Comparison of ENCODE assay signal across 22 cellular contexts in genomic region chr6:64838726-64839125, GRCh38.
A peak's percentile ranks its signal among the peaks of the same experiment; 100 is the strongest.
DNase-seq lines count a peak whose midpoint lies in the region; ATAC-seq and TF ChIP-seq lines count a peak whose summit lies in the region.
"Had no signal": no experiment of that assay in that cellular context is flagged by ENCODE, and none has a peak within 500 bp of the region (broad histone marks: within the 10 kb centered on the region; RNA-seq: fewer than 3 reads in every experiment).

No MANE protein-coding gene starts in this region.

- ATAC-seq in left lung = no peak
- ATAC-seq: activated T-cell treated with anti-CD3 and anti-CD28 coated beads, Interleukin-2, amount 50 U/mL, for 4 hours; natural killer cell; Panc1; stimulated activated naive CD8-positive, alpha-beta T cell treated with anti-CD3 and anti-CD28 coated beads, Interleukin-15, Interleukin-2, amounts not matched to agents 100 U/mL and 50 U/mL, for 24 hours had no signal

- H3K4me3 ChIP-seq in BE2C (ENCODE audit: low read depth, low read length) (no peak overlapping the region), fibroblast of villous mesenchyme (ENCODE audit: low read depth, low read length) (no peak overlapping the region), left lung (no peak overlapping the region)
- H3K4me3 ChIP-seq: coronary artery, GM23248, MG63, sigmoid colon, SK-N-MC, tibial artery had no signal

- H3K36me3 ChIP-seq in BE2C (no peaks in the 10 kb centered on the region), left lung (no peaks in the 10 kb centered on the region)
- H3K36me3 ChIP-seq: MG63, sigmoid colon, tibial artery had no signal

- H3K27me3 ChIP-seq in BE2C = no peaks in the 10 kb centered on the region
- H3K27me3 ChIP-seq in left lung = no peaks in the 10 kb centered on the region
- H3K27me3 ChIP-seq: MG63, sigmoid colon, tibial artery had no signal

- no peak for DNase-seq in BE2C
- peak; percentile 5 for DNase-seq in HS-27A (ENCODE audit: low read depth)
- DNase-seq in RKO (ENCODE audit: low spot score) = peak; percentile 34
- DNase-seq in fibroblast of villous mesenchyme (ENCODE audit: low read depth) = peak; percentile 2
- DNase-seq in activated naive CD4-positive, alpha-beta T cell treated with Interleukin-2 at 50 U/mL for 16 hours = no peak
- no peak for DNase-seq in left lung
- no peak for DNase-seq in activated T-cell treated with anti-CD3 and anti-CD28 coated beads, Interleukin-2, amount 50 U/mL, for 48 hours
- DNase-seq: activated CD4-positive, CD25-positive, alpha-beta regulatory T cell treated with anti-CD3 and anti-CD28 coated beads, Interleukin-2, amount 50 U/mL, for 72 hours; activated T-cell treated with anti-CD3 and anti-CD28 coated beads, Interleukin-2, amount 50 U/mL, for 4 hours; foreskin melanocyte; GM23248; MG63; natural killer cell; NCI-H2029 treated with DMSO at 0.1 percent for 48 hours; NCI-H82; sigmoid colon; stimulated activated CD4-positive, alpha-beta T cell treated with anti-CD3 and anti-CD28 coated beads, Interleukin-1b, Interleukin-23, amount 100 ng/mL, for 48 hours; stimulated activated naive CD8-positive, alpha-beta T cell treated with anti-CD3 and anti-CD28 coated beads, Interleukin-15, Interleukin-2, amounts not matched to agents 100 U/mL and 50 U/mL, for 24 hours; tibial artery had no signal

- no peak overlapping the region for H3K27ac ChIP-seq in left lung
- H3K27ac ChIP-seq: coronary artery, GM23248, sigmoid colon, SK-N-MC, tibial artery had no signal

- H3K9me3 ChIP-seq in BE2C = no peaks in the 10 kb centered on the region
- H3K9me3 ChIP-seq in left lung = no peaks in the 10 kb centered on the region
- H3K9me3 ChIP-seq: MG63, sigmoid colon, tibial artery had no signal

- intact Hi-C loops in left lung (cut with DNase I) = no loop called here

- H3K4me1 ChIP-seq in BE2C = no peaks in the 10 kb centered on the region; the same call in 1 of the 2 replicates
- no peaks in the 10 kb centered on the region for H3K4me1 ChIP-seq in left lung
- H3K4me1 ChIP-seq: sigmoid colon, tibial artery had no signal

- TF ChIP-seq CTCF in BE2C (IDR thresholded peaks at IDR 0.05; ENCODE audit: low read depth, low read length) = peak; percentile 39
- peak; percentile 15 for TF ChIP-seq CTCF in fibroblast of villous mesenchyme (IDR thresholded peaks at IDR 0.05; ENCODE audit: insufficient read depth, low read depth, low read length)
- no peak for TF ChIP-seq CTCF in left lung (IDR thresholded peaks at IDR 0.05)

Comparison
In these comparisons a context has a peak if more than half of its experiments do, and no peak if none do; other contexts are left out.
1. DNase-seq: peak in HS-27A (single experiment), RKO (single experiment) and fibroblast of villous mesenchyme (single experiment); none in BE2C (single experiment), activated naive CD4-positive, alpha-beta T cell treated with Interleukin-2 at 50 U/mL for 16 hours (single experiment), left lung (0 of 2) and activated T-cell treated with anti-CD3 and anti-CD28 coated beads, Interleukin-2, amount 50 U/mL, for 48 hours (0 of 2).
2. CTCF ChIP-seq: peak in BE2C (single experiment) and fibroblast of villous mesenchyme (single experiment); none in left lung (0 of 2).